ENCODE assay signal across 16 cellular contexts in genomic region chr13:43573361-43573740, GRCh38.
DNase-seq lines count a peak whose midpoint lies in the region; ATAC-seq and TF ChIP-seq lines count a peak whose summit lies in the region.
"Had no signal": no experiment of that assay in that cellular context is flagged by ENCODE, and none has a peak within 500 bp of the region (broad histone marks: within the 10 kb centered on the region; RNA-seq: fewer than 3 reads in every experiment).

No MANE protein-coding gene starts in this region.

- ATAC-seq in right lobe of liver (no peak), GM19455 (IDR thresholded peaks at IDR 0.05; ENCODE audit: unreplicated experiment) (no peak)

- no peaks in the 10 kb centered on the region for H3K27me3 ChIP-seq in right lobe of liver
- H3K27me3 ChIP-seq: stomach had no signal

- no peaks in the 10 kb centered on the region for H3K36me3 ChIP-seq in right lobe of liver
- H3K36me3 ChIP-seq: stomach had no signal

- intact Hi-C loops in right lobe of liver (cut with DNase I), result no loop called here

- no peak for TF ChIP-seq CTCF in right lobe of liver (IDR thresholded peaks at IDR 0.05)

- TF ChIP-seq POLR2A in right lobe of liver (IDR thresholded peaks at IDR 0.05), result no peak

- WGBS in right lobe of liver (ENCODE audit: insufficient coverage, low coverage, low lambda C conversion rate, missing lambda C conversion rate), result 37% methylated on average over 4 of the region's 4 CpGs

- no peak overlapping the region for H3K27ac ChIP-seq in right lobe of liver
- H3K27ac ChIP-seq: stomach had no signal

- DNase-seq in H4 (ENCODE audit: low spot score) (peak; percentile 6), SW480 (ENCODE audit: low spot score) (peak; percentile 38), glomerular visceral epithelial cell (ENCODE audit: extremely low spot score) (peak; percentile 64), renal cortical epithelial cell (ENCODE audit: low read depth) (peak; percentile 75), SHP77 (lab: John Stamatoyannopoulos, UW) (no peak), right lobe of liver (no peak), DMS114 treated with DMSO at 0.1 percent for 48 hours (lab: John Stamatoyannopoulos, UW; ENCODE audit: unreplicated experiment) (no peak)
- DNase-seq: activated B cell treated with CpG ODN at 0.5 μM for 24 hours; activated naive CD8-positive, alpha-beta T cell treated with anti-CD3 and anti-CD28 coated beads, Interleukin-2, amount 10 ng/mL, durations not matched to agents 7 days and 5 days; CD4-positive, alpha-beta T cell; effector CD8-positive, alpha-beta T cell; GDM1; NCI-H2029; NK-92 treated with Interleukin-12 subunit alpha and Interleukin-12 subunit beta, amount 100 ng/mL, for 24 hours; stomach had no signal

- H3K4me3 ChIP-seq in right lobe of liver, result no peak overlapping the region
- H3K4me3 ChIP-seq: stomach had no signal

- H3K9me3 ChIP-seq in right lobe of liver, result no peaks in the 10 kb centered on the region
- H3K9me3 ChIP-seq: stomach had no signal

- no peaks in the 10 kb centered on the region for H3K4me1 ChIP-seq in right lobe of liver

Comparison
In these comparisons a context has a peak if more than half of its experiments do, and no peak if none do; other contexts are left out.
1. DNase-seq: peak in H4 (single experiment), SW480 (single experiment), glomerular visceral epithelial cell (single experiment) and renal cortical epithelial cell (single experiment); none in SHP77 (0 of 2), right lobe of liver (0 of 3) and DMS114 treated with DMSO at 0.1 percent for 48 hours (single experiment).